Comparison of ENCODE assay signal across 12 cellular contexts in genomic region chr5:140672455-140673186, GRCh38. TPM values are rescaled to one million over a fixed set of nuclear protein-coding genes. Genes with fewer than 3 reads are reported as not detected.
DNase-seq lines count a peak whose midpoint lies in the region; ATAC-seq, FAIRE-seq and TF ChIP-seq lines count a peak whose summit lies in the region.
"Had no signal": no experiment of that assay in that cellular context is flagged by ENCODE, and none has a peak within 500 bp of the region (broad histone marks: within the 10 kb centered on the region; RNA-seq: fewer than 3 reads in every experiment).

No MANE protein-coding gene starts in this region.

- CTCF ChIA-PET in K562 (lab: Yijun Ruan, JAX; ENCODE audit: low intra/inter-chr PET ratio), result no interaction called here

- TF ChIP-seq CTCF in right atrium auricular region (IDR thresholded peaks at IDR 0.05), result no peak
- no peak for TF ChIP-seq CTCF in K562 (IDR thresholded peaks at IDR 0.05 in 2 of 3, conservative IDR thresholded peaks at IDR 0.05 in 1 of 3; ENCODE audit: insufficient read depth in 2 of 3, low read depth in 1 of 3, low read length in 3 of 3)

- intact Hi-C loops in Right ventricle myocardium superior (cut with DNase I) (no loop called here), K562 (cut with micrococcal nuclease) (no loop called here), left colon (cut with DNase I, micrococcal nuclease) (no loop called here)

- H3K27ac ChIP-seq in right atrium auricular region (no peak overlapping the region), K562 (ENCODE audit: extremely low read depth, low read depth, low read length) (no peak overlapping the region)
- H3K27ac ChIP-seq: epithelial cell of prostate had no signal

- POLR2A ChIA-PET in K562 (lab: Yijun Ruan, JAX), result interaction anchor here (0.7 to 3.6 kb wide), 5 partner anchors 17 to 106 kb away, joined by 3 to 12 read pairs (median 3); partner anchors contain the start of genes HARS1 and HARS2

- H4K20me1 ChIP-seq in K562 (replicated peaks; ENCODE audit: control insufficient read depth, insufficient read depth, low read length), result no peaks in the 10 kb centered on the region

- no TSS peak for BruUV-seq in K562 (replicated peaks; lab: Mats Ljungman, UMichigan)

- 96% methylated on average over 27 of the region's 70 CpGs for WGBS in K562 (ENCODE audit: insufficient coverage, low coverage, missing lambda C conversion rate)

- TF ChIP-seq POLR2A in K562 (conservative IDR thresholded peaks at IDR 0.05) (no peak), GM12891 (IDR thresholded peaks at IDR 0.05; ENCODE audit: low read depth, low read length) (no peak)

- TF ChIP-seq RAD21 in K562 (CRISPR knock-in tag; conservative IDR thresholded peaks at IDR 0.05 in 1 of 2, IDR thresholded peaks at IDR 0.05 in 1 of 2), result no peak

- no peaks in the 10 kb centered on the region for H3K9me1 ChIP-seq in K562 (ENCODE audit: control insufficient read depth, insufficient read depth, low read length)

- H3K36me3 ChIP-seq in right atrium auricular region (peaks cover 77% of the 10 kb centered on the region), K562 (ENCODE audit: control insufficient read depth, insufficient read depth, low read length) (peaks cover 91% of the 10 kb centered on the region)

- ATAC-seq in Right ventricle myocardium superior (ENCODE audit: poor library complexity) (no peak), K562 (peak; percentile 4; the same call in 2 of the 3 replicates), left colon (peak; percentile 38), HG03159 (IDR thresholded peaks at IDR 0.05; ENCODE audit: unreplicated experiment) (no peak)

- in situ Hi-C loops in K562 (cut with MboI), result no loop called here

- peak overlapping the region in 1 of 2 donors; percentile 21 for H3K4me3 ChIP-seq in right atrium auricular region
- H3K4me3 ChIP-seq in K562, result no peak overlapping the region
- H3K4me3 ChIP-seq: SK-N-MC had no signal

- FAIRE-seq in K562 (lab: Jason Lieb, UNC) (no peak), GM12891 (lab: Jason Lieb, UNC) (no peak)

- peaks cover 6% of the 10 kb centered on the region; the same call in 2 of the 3 replicates for H3K79me2 ChIP-seq in K562 (ENCODE audit: control insufficient read depth, insufficient read depth, low read length)

- H3K27me3 ChIP-seq in right atrium auricular region, result no peaks in the 10 kb centered on the region
- H3K27me3 ChIP-seq in K562 (ENCODE audit: control insufficient read depth in 2 of 2, insufficient read depth in 2 of 2, low read length in 2 of 2), result no peaks in the 10 kb centered on the region

- TF ChIP-seq EP300 in K562 (IDR thresholded peaks at IDR 0.05; ENCODE audit: low read length), result no peak

- H3K9me3 ChIP-seq in right atrium auricular region, result no peaks in the 10 kb centered on the region
- no peaks in the 10 kb centered on the region for H3K9me3 ChIP-seq in K562 (replicated peaks; ENCODE audit: control insufficient read depth, insufficient read depth, low read depth, low read length)

- H3K4me2 ChIP-seq in K562 (ENCODE audit: insufficient read depth, low read length), result no peak overlapping the region

- DNase-seq in Right ventricle myocardium superior, result peak; percentile 67
- no peak for DNase-seq in right atrium auricular region (ENCODE audit: low spot score)
- DNase-seq in K562 (ENCODE audit: extremely low read depth in 1 of 4, low spot score in 3 of 4), result peak in 1 of 4 experiments; percentile 27
- peak; percentile 41 to 60 for DNase-seq in left colon
- DNase-seq in mesenteric fat pad (ENCODE audit: low spot score), result no peak
- no peak for DNase-seq in GM12891 (ENCODE audit: insufficient read length, low spot score)
- DNase-seq in NCI-H1092 (lab: John Stamatoyannopoulos, UW), result no peak
- DNase-seq: activated T-cell treated with anti-CD3 and anti-CD28 coated beads for 4 hours had no signal

- H3K4me1 ChIP-seq in right atrium auricular region (no peaks in the 10 kb centered on the region), K562 (replicated peaks in 1 of 2; ENCODE audit: control insufficient read depth in 2 of 2, insufficient read depth in 2 of 2, low read length in 2 of 2) (peaks cover 0 to 16% of the 10 kb centered on the region in 2 experiments; a peak in 3 of 5 replicates)

- no peak overlapping the region for H2AFZ ChIP-seq in K562 (ENCODE audit: low read depth, low read length)

- no peak overlapping the region for H3K9ac ChIP-seq in K562 (ENCODE audit: insufficient read depth in 1 of 2, low read depth in 2 of 2, low read length in 2 of 2)

RNA-seq across cellular contexts. Expression of gene DND1, which starts 0.8 kb away (rescaled TPM):
- total RNA-seq in Right ventricle myocardium superior, result 0.40 TPM
- total RNA-seq in right atrium auricular region, result under 1 TPM in 1 of 2 donors, not detected in 1; 0.51 TPM
- 2.5 and 5.9 TPM in 2 replicates for total RNA-seq in K562 (2011; cell fraction: chromatin; rRNA removed; ENCODE audit: low replicate concordance)
- 4.2 and 4.3 TPM in 2 replicates for total RNA-seq in K562 (2011; cell fraction: nucleolus; rRNA removed)
- total RNA-seq in K562 (2011; cell fraction: nucleoplasm; rRNA removed), result 4.0 and 4.4 TPM in 2 replicates
- 1.1 and 2.0 TPM in 2 replicates for total RNA-seq in K562 (2014; rRNA removed)
- total RNA-seq in K562 (2014; rRNA removed; fragmentation: Illumina TruSeq; extraction: Trizol), result 0.22 TPM in 1 of 2 replicates, not detected in the other
- 0.41 and 0.43 TPM in 2 replicates for total RNA-seq in K562 (2015; rRNA removed; fragmentation: Illumina TruSeq; extraction: Trizol)
- 0.81 and 1.3 TPM in 2 replicates for total RNA-seq in K562 (2021)
- polyA plus RNA-seq in K562 (2011; rRNA removed), result 0.50 and 0.69 TPM in 2 replicates
- polyA plus RNA-seq in K562 (2011; cell fraction: cytosol; rRNA removed), result 1.1 and 1.6 TPM in 2 replicates
- polyA plus RNA-seq in K562 (2011; cell fraction: nucleus; rRNA removed), result 8.5 and 12.4 TPM in 2 replicates
- polyA plus RNA-seq in K562 (2012), result 0.24 TPM in 1 of 2 replicates, not detected in the other
- polyA plus RNA-seq in K562 (2014; fragmentation: Illumina TruSeq; extraction: Trizol), result 0.37 and 0.61 TPM in 2 replicates
- not detected for polyA plus RNA-seq in K562 (2014; fragmentation: Nextera tagmentation; extraction: Ambion mirVana)
- polyA plus RNA-seq in K562 (2014; rRNA removed), result 1.3 and 1.5 TPM in 2 replicates
- polyA minus RNA-seq in K562 (2011; rRNA and poly(A)+ RNA removed), result 0.21 and 0.33 TPM in 2 replicates
- polyA minus RNA-seq in K562 (2011; cell fraction: cytosol; rRNA and poly(A)+ RNA removed), result not detected in 2 replicates
- polyA minus RNA-seq in K562 (2011; cell fraction: nucleus; rRNA and poly(A)+ RNA removed), result 0.78 and 1.3 TPM in 2 replicates
- total RNA-seq in left colon, result 1 to 10 TPM in 1 of 2 donors, under 1 TPM in 1; 0.78 to 1.0 TPM
- 1.00 TPM for total RNA-seq in mesenteric fat pad
- polyA plus RNA-seq in GM12891 (2012; ENCODE audit: low read depth, missing spikeins), result 0.17 TPM
- polyA plus RNA-seq: CD8-positive, alpha-beta memory T cell had no signal

RNA-seq across cellular contexts. Expression of gene WDR55, which starts 7.9 kb away (rescaled TPM):
- 11.2 TPM for total RNA-seq in Right ventricle myocardium superior
- 10 to 100 TPM in 1 of 2 donors, 1 to 10 TPM in 1; 8.3 to 12.4 TPM for total RNA-seq in right atrium auricular region
- 99.1 and 166 TPM in 2 replicates for total RNA-seq in K562 (2011; cell fraction: chromatin; rRNA removed; ENCODE audit: low replicate concordance)
- 88.7 and 109 TPM in 2 replicates for total RNA-seq in K562 (2011; cell fraction: nucleolus; rRNA removed)
- 85.1 and 87.8 TPM in 2 replicates for total RNA-seq in K562 (2011; cell fraction: nucleoplasm; rRNA removed)
- 24.9 and 27.3 TPM in 2 replicates for total RNA-seq in K562 (2014; rRNA removed)
- 20.5 and 21.8 TPM in 2 replicates for total RNA-seq in K562 (2014; rRNA removed; fragmentation: Illumina TruSeq; extraction: Trizol)
- 29.3 and 30.0 TPM in 2 replicates for total RNA-seq in K562 (2015; rRNA removed; fragmentation: Illumina TruSeq; extraction: Trizol)
- total RNA-seq in K562 (2021), result 35.3 and 36.1 TPM in 2 replicates
- 37.4 and 44.8 TPM in 2 replicates for polyA plus RNA-seq in K562 (2011; rRNA removed)
- 39.9 and 55.5 TPM in 2 replicates for polyA plus RNA-seq in K562 (2011; cell fraction: cytosol; rRNA removed)
- 68.1 and 108 TPM in 2 replicates for polyA plus RNA-seq in K562 (2011; cell fraction: nucleus; rRNA removed)
- 24.9 and 28.0 TPM in 2 replicates for polyA plus RNA-seq in K562 (2012)
- polyA plus RNA-seq in K562 (2014; fragmentation: Illumina TruSeq; extraction: Trizol), result 35.1 and 39.0 TPM in 2 replicates
- 1 to 10 TPM; 5.2 to 6.6 TPM for polyA plus RNA-seq in K562 (2014; fragmentation: Nextera tagmentation; extraction: Ambion mirVana)
- polyA plus RNA-seq in K562 (2014; rRNA removed), result 44.1 and 45.0 TPM in 2 replicates
- 22.7 and 29.5 TPM in 2 replicates for polyA minus RNA-seq in K562 (2011; rRNA and poly(A)+ RNA removed)
- polyA minus RNA-seq in K562 (2011; cell fraction: cytosol; rRNA and poly(A)+ RNA removed), result 12.7 and 20.9 TPM in 2 replicates
- polyA minus RNA-seq in K562 (2011; cell fraction: nucleus; rRNA and poly(A)+ RNA removed), result 24.0 and 28.4 TPM in 2 replicates
- total RNA-seq in left colon, result 10 to 100 TPM; 38.2 to 46.3 TPM
- total RNA-seq in mesenteric fat pad, result 23.4 TPM
- polyA plus RNA-seq in GM12891 (2012; ENCODE audit: low read depth, missing spikeins), result 14.2 TPM

RNA-seq across cellular contexts. Expression of gene HARS1, which starts 18.5 kb away (rescaled TPM):
- total RNA-seq in Right ventricle myocardium superior (33.4 TPM), right atrium auricular region (10 to 100 TPM; 33.9 to 45.6 TPM), K562 (2014; rRNA removed) (87.6 and 88.5 TPM in 2 replicates), K562 (2014; rRNA removed; fragmentation: Illumina TruSeq; extraction: Trizol) (68.3 and 70.2 TPM in 2 replicates), K562 (2015; rRNA removed; fragmentation: Illumina TruSeq; extraction: Trizol) (62.6 and 68.7 TPM in 2 replicates), K562 (2021) (69.1 and 75.2 TPM in 2 replicates), left colon (10 to 100 TPM; 48.6 to 53.7 TPM), mesenteric fat pad (50.7 TPM)
- total RNA-seq in K562 (2011; cell fraction: chromatin; rRNA removed; ENCODE audit: low replicate concordance), result 161 and 169 TPM in 2 replicates
- total RNA-seq in K562 (2011; cell fraction: nucleolus; rRNA removed), result 86.9 and 89.6 TPM in 2 replicates
- 109 and 141 TPM in 2 replicates for total RNA-seq in K562 (2011; cell fraction: nucleoplasm; rRNA removed)
- polyA plus RNA-seq in K562 (2011; rRNA removed) (52.5 and 75.2 TPM in 2 replicates), K562 (2014; fragmentation: Illumina TruSeq; extraction: Trizol) (84.8 and 85.0 TPM in 2 replicates), K562 (2014; fragmentation: Nextera tagmentation; extraction: Ambion mirVana) (10 to 100 TPM; 13.5 to 19.1 TPM), K562 (2014; rRNA removed) (81.7 and 92.4 TPM in 2 replicates)
- 45.2 and 53.7 TPM in 2 replicates for polyA plus RNA-seq in K562 (2011; cell fraction: cytosol; rRNA removed)
- 80.2 and 85.4 TPM in 2 replicates for polyA plus RNA-seq in K562 (2011; cell fraction: nucleus; rRNA removed)
- 54.5 and 68.6 TPM in 2 replicates for polyA plus RNA-seq in K562 (2012)
- polyA minus RNA-seq in K562 (2011; rRNA and poly(A)+ RNA removed), result 92.2 and 107 TPM in 2 replicates
- polyA minus RNA-seq in K562 (2011; cell fraction: cytosol; rRNA and poly(A)+ RNA removed), result 24.8 and 44.2 TPM in 2 replicates
- 39.1 and 39.3 TPM in 2 replicates for polyA minus RNA-seq in K562 (2011; cell fraction: nucleus; rRNA and poly(A)+ RNA removed)
- polyA plus RNA-seq in GM12891 (2012; ENCODE audit: low read depth, missing spikeins), result 66.0 TPM

RNA-seq across cellular contexts. Expression of gene HARS2, which starts 18.6 kb away (rescaled TPM):
- total RNA-seq in Right ventricle myocardium superior (25.2 TPM), right atrium auricular region (10 to 100 TPM; 14.5 to 16.2 TPM), K562 (2014; rRNA removed) (25.1 and 27.0 TPM in 2 replicates), K562 (2014; rRNA removed; fragmentation: Illumina TruSeq; extraction: Trizol) (28.4 and 32.6 TPM in 2 replicates), K562 (2015; rRNA removed; fragmentation: Illumina TruSeq; extraction: Trizol) (32.2 and 33.4 TPM in 2 replicates), K562 (2021) (25.9 and 27.8 TPM in 2 replicates), left colon (10 to 100 TPM; 37.6 to 38.9 TPM), mesenteric fat pad (15.9 TPM)
- 92.0 and 114 TPM in 2 replicates for total RNA-seq in K562 (2011; cell fraction: chromatin; rRNA removed; ENCODE audit: low replicate concordance)
- 59.0 and 64.1 TPM in 2 replicates for total RNA-seq in K562 (2011; cell fraction: nucleolus; rRNA removed)
- total RNA-seq in K562 (2011; cell fraction: nucleoplasm; rRNA removed), result 73.4 and 88.7 TPM in 2 replicates
- polyA plus RNA-seq in K562 (2011; rRNA removed) (36.5 and 41.6 TPM in 2 replicates), K562 (2014; fragmentation: Illumina TruSeq; extraction: Trizol) (23.2 and 26.0 TPM in 2 replicates), K562 (2014; fragmentation: Nextera tagmentation; extraction: Ambion mirVana) (10 to 100 TPM in 1 of 2 experiments, 1 to 10 TPM in 1; 8.5 to 18.0 TPM), K562 (2014; rRNA removed) (27.1 and 33.0 TPM in 2 replicates)
- polyA plus RNA-seq in K562 (2011; cell fraction: cytosol; rRNA removed), result 18.8 and 23.2 TPM in 2 replicates
- polyA plus RNA-seq in K562 (2011; cell fraction: nucleus; rRNA removed), result 62.3 and 85.4 TPM in 2 replicates
- polyA plus RNA-seq in K562 (2012), result 20.4 and 23.9 TPM in 2 replicates
- polyA minus RNA-seq in K562 (2011; rRNA and poly(A)+ RNA removed), result 51.9 and 57.1 TPM in 2 replicates
- 13.6 and 19.5 TPM in 2 replicates for polyA minus RNA-seq in K562 (2011; cell fraction: cytosol; rRNA and poly(A)+ RNA removed)
- polyA minus RNA-seq in K562 (2011; cell fraction: nucleus; rRNA and poly(A)+ RNA removed), result 32.2 and 51.2 TPM in 2 replicates
- 19.7 TPM for polyA plus RNA-seq in GM12891 (2012; ENCODE audit: low read depth, missing spikeins)

RNA-seq across cellular contexts. Expression of gene IK, which starts 25.0 kb away (rescaled TPM):
- total RNA-seq in Right ventricle myocardium superior (59.9 TPM), right atrium auricular region (100 to 1,000 TPM in 1 of 2 donors, 10 to 100 TPM in 1; 75.1 to 106 TPM), K562 (2014; rRNA removed) (150 and 170 TPM in 2 replicates), K562 (2014; rRNA removed; fragmentation: Illumina TruSeq; extraction: Trizol) (138 and 149 TPM in 2 replicates), K562 (2015; rRNA removed; fragmentation: Illumina TruSeq; extraction: Trizol) (158 and 164 TPM in 2 replicates), K562 (2021) (81.9 and 93.0 TPM in 2 replicates), left colon (10 to 100 TPM; 60.4 to 77.4 TPM), mesenteric fat pad (66.4 TPM)
- total RNA-seq in K562 (2011; cell fraction: chromatin; rRNA removed; ENCODE audit: low replicate concordance), result 95.6 and 166 TPM in 2 replicates
- total RNA-seq in K562 (2011; cell fraction: nucleolus; rRNA removed), result 44.7 and 60.0 TPM in 2 replicates
- 73.0 and 85.0 TPM in 2 replicates for total RNA-seq in K562 (2011; cell fraction: nucleoplasm; rRNA removed)
- polyA plus RNA-seq in K562 (2011; rRNA removed) (107 and 140 TPM in 2 replicates), K562 (2014; fragmentation: Illumina TruSeq; extraction: Trizol) (187 and 203 TPM in 2 replicates), K562 (2014; fragmentation: Nextera tagmentation; extraction: Ambion mirVana) (100 to 1,000 TPM in 1 of 2 experiments, 10 to 100 TPM in 1; 89.2 to 182 TPM), K562 (2014; rRNA removed) (137 and 176 TPM in 2 replicates)
- polyA plus RNA-seq in K562 (2011; cell fraction: cytosol; rRNA removed), result 52.3 and 71.9 TPM in 2 replicates
- 150 and 151 TPM in 2 replicates for polyA plus RNA-seq in K562 (2011; cell fraction: nucleus; rRNA removed)
- polyA plus RNA-seq in K562 (2012), result 117 and 133 TPM in 2 replicates
- 133 and 180 TPM in 2 replicates for polyA minus RNA-seq in K562 (2011; rRNA and poly(A)+ RNA removed)
- polyA minus RNA-seq in K562 (2011; cell fraction: cytosol; rRNA and poly(A)+ RNA removed), result 42.0 and 55.4 TPM in 2 replicates
- 47.0 and 74.2 TPM in 2 replicates for polyA minus RNA-seq in K562 (2011; cell fraction: nucleus; rRNA and poly(A)+ RNA removed)
- polyA plus RNA-seq in GM12891 (2012; ENCODE audit: low read depth, missing spikeins), result 99.2 TPM

Comparison
In these comparisons a context has a peak if more than half of its experiments do, and no peak if none do; other contexts are left out.
1. DNase-seq: peak in Right ventricle myocardium superior (single experiment) and left colon (2 of 2); none in right atrium auricular region (single experiment), mesenteric fat pad (single experiment), GM12891 (single experiment) and NCI-H1092 (single experiment).
2. ATAC-seq: peak in K562 (single experiment) and left colon (single experiment); none in Right ventricle myocardium superior (single experiment) and HG03159 (single experiment).